10 cellular contexts compared by ENCODE assay signal in the genomic region with DNA sequence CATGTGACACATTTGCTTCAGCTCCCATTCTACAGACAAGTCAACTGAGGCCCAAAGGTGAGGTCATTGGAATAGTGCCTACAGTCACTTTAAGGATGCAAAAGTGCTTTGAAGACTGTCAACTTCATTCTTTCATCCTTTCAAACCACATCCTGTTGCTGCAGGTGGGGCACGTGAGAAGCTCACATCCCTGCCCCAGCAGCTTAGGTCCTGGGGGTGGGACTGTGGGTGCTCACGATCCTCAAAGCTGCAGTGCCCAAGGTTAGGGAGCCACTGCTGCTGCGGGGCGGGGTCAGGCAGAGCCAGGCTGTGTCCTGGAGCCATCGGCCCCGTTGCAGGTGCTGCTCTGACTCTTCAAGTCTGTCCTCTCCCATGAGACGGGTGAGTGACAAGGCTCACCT. TPM values are rescaled to one million over a fixed set of nuclear protein-coding genes. Genes with fewer than 3 reads are reported as not detected.
DNase-seq lines count a peak whose midpoint lies in the region; TF ChIP-seq lines count a peak whose summit lies in the region.
"Had no signal": no experiment of that assay in that cellular context is flagged by ENCODE, and none has a peak within 500 bp of the region (broad histone marks: within the 10 kb centered on the region; RNA-seq: fewer than 3 reads in every experiment).

No MANE protein-coding gene starts in this region.

- peak overlapping the region; percentile 51; the same call in 1 of the 2 replicates for H3K4me2 ChIP-seq in KMS-11

- in situ Hi-C loops in G401 (cut with HindIII; ENCODE audit: low sequenced_read_pairs): no loop called here

- H4K20me1 ChIP-seq in KMS-11 (ENCODE audit: insufficient read depth): no peaks in the 10 kb centered on the region

- TF ChIP-seq CTCF in KMS-11 (conservative IDR thresholded peaks at IDR 0.05; ENCODE audit: low read depth, low read length) (no peak), ascending aorta (IDR thresholded peaks at IDR 0.05) (no peak)

- peaks cover 0 to 9% of the 10 kb centered on the region in 2 donors for H3K9me3 ChIP-seq in ascending aorta
- 0 out of 2 replicates have a peak, but pooled peaks cover 2% of the 10 kb centered on the region for H3K9me3 ChIP-seq in MG63

- DNase-seq in activated CD4-positive, alpha-beta T cell treated with anti-CD3 and anti-CD28 coated beads, Interleukin-2, amount 50 U/mL, for 4 hours: peak; percentile 23 to 29
- peak; percentile 78 for DNase-seq in central memory CD4-positive, alpha-beta T cell
- DNase-seq in stimulated activated CD8-positive, alpha-beta memory T cell treated with anti-CD3 and anti-CD28 coated beads, Interleukin-4, amount 100 ng/mL, for 24 hours (ENCODE audit: low read depth): peak; percentile 35
- DNase-seq in ascending aorta (ENCODE audit: low spot score in 2 of 2) (no peak), MG63 (no peak), NCI-H2196 (lab: John Stamatoyannopoulos, UW; ENCODE audit: unreplicated experiment) (no peak), G401 (ENCODE audit: low spot score) (no peak)
- DNase-seq: H7 had no signal

- no peak overlapping the region for H3K4me3 ChIP-seq in KMS-11 (IDR thresholded peaks at IDR 0.05; ENCODE audit: insufficient read depth, low read depth, low read length)
- H3K4me3 ChIP-seq in ascending aorta: no peak overlapping the region
- H3K4me3 ChIP-seq in MG63: no peak overlapping the region
- H3K4me3 ChIP-seq: gastroesophageal sphincter had no signal

- H2AFZ ChIP-seq in KMS-11 (ENCODE audit: low read depth): peak overlapping the region; percentile 38

- intact Hi-C loops in ascending aorta (cut with DNase I): no loop called here

- H3K4me1 ChIP-seq in KMS-11 (ENCODE audit: low read depth, poor library complexity, severe bottlenecking) (peaks cover 11% of the 10 kb centered on the region), ascending aorta (peaks cover 0 to 5% of the 10 kb centered on the region in 2 donors)

- H3K9ac ChIP-seq in KMS-11: no peak overlapping the region

- H3K79me2 ChIP-seq in KMS-11 (ENCODE audit: insufficient read depth, low read depth): no peaks in the 10 kb centered on the region

- H3K27ac ChIP-seq in KMS-11 (no peak overlapping the region), ascending aorta (no peak overlapping the region)
- H3K27ac ChIP-seq: gastroesophageal sphincter had no signal

- H3K27me3 ChIP-seq in KMS-11 (ENCODE audit: insufficient read depth, low read depth): no peaks in the 10 kb centered on the region
- no peaks in the 10 kb centered on the region for H3K27me3 ChIP-seq in ascending aorta
- H3K27me3 ChIP-seq in MG63: no peaks in the 10 kb centered on the region
- H3K27me3 ChIP-seq: gastroesophageal sphincter had no signal

- no peaks in the 10 kb centered on the region for H3K36me3 ChIP-seq in KMS-11 (ENCODE audit: insufficient read depth)
- H3K36me3 ChIP-seq in ascending aorta: no peaks in the 10 kb centered on the region
- no peaks in the 10 kb centered on the region for H3K36me3 ChIP-seq in MG63
- H3K36me3 ChIP-seq: gastroesophageal sphincter had no signal

RNA-seq across cellular contexts. Expression of a gene that starts 57.9 kb away (rescaled TPM):
- total RNA-seq in ascending aorta: 86.1 TPM
- total RNA-seq in MG63 (2014; rRNA removed; shearing (Covaris generic); ENCODE audit: low replicate concordance): 15.7 and 21.7 TPM in 2 replicates
- total RNA-seq in G401 (2014; rRNA removed; shearing (Covaris generic)): 92.7 and 121 TPM in 2 replicates

Comparison
In these comparisons a context has a peak if more than half of its experiments do, and no peak if none do; other contexts are left out.
1. DNase-seq: peak in activated CD4-positive, alpha-beta T cell treated with anti-CD3 and anti-CD28 coated beads, Interleukin-2, amount 50 U/mL, for 4 hours (2 of 2), central memory CD4-positive, alpha-beta T cell (single experiment) and stimulated activated CD8-positive, alpha-beta memory T cell treated with anti-CD3 and anti-CD28 coated beads, Interleukin-4, amount 100 ng/mL, for 24 hours (single experiment); none in ascending aorta (0 of 2), MG63 (single experiment), NCI-H2196 (single experiment) and G401 (single experiment).